ENCODE assay signal across 19 cellular contexts in genomic region chr19:31392514-31392913, GRCh38.
"Had no signal": no experiment of that assay in that cellular context is flagged by ENCODE, and none has a peak within 500 bp of the region (broad histone marks: within the 10 kb centered on the region; RNA-seq: fewer than 3 reads in every experiment).

No MANE protein-coding gene starts in this region.

- FAIRE-seq: islet of Langerhans, pancreas had no signal

- H3K4me3 ChIP-seq: coronary artery, left lung, mucosa of descending colon, pancreas, thyroid gland had no signal

- H3K36me3 Mint-ChIP-seq: activated naive CD8-positive, alpha-beta T cell treated with anti-CD3 and anti-CD28 coated beads for 36 hours; brain; naive thymus-derived CD4-positive, alpha-beta T cell; stimulated activated memory B cell treated with anti-CD40 and anti-IgM and Interleukin-4, amounts not matched to agents 10 μg/mL and 1 μg/mL and 100 μg/mL, for 72 hours had no signal

- H3K4me1 Mint-ChIP-seq: activated CD4-positive, alpha-beta T cell treated with anti-CD3 and anti-CD28 coated beads, Interleukin-2, amount 10 ng/mL, durations not matched to agents 24 days and 14 days; activated naive CD8-positive, alpha-beta T cell treated with anti-CD3 and anti-CD28 coated beads for 36 hours; central memory CD8-positive, alpha-beta T cell; stimulated activated memory B cell treated with anti-CD40 and anti-IgM and Interleukin-4, amounts not matched to agents 10 μg/mL and 1 μg/mL and 100 μg/mL, for 72 hours had no signal

- H3K27ac Mint-ChIP-seq: activated CD4-positive, alpha-beta T cell treated with anti-CD3 and anti-CD28 coated beads, Interleukin-2, amount 10 ng/mL, durations not matched to agents 24 days and 14 days; activated CD8-positive, alpha-beta T cell treated with anti-CD3 and anti-CD28 coated beads, Interleukin-2, amount 10 ng/mL, durations not matched to agents 7 days and 5 days; activated naive CD8-positive, alpha-beta T cell treated with anti-CD3 and anti-CD28 coated beads for 36 hours; activated T-helper 1 cell treated with anti-CD3 and anti-CD28 coated beads, Interleukin-12 subunit alpha, Interleukin-12 subunit beta, Interleukin-2, Interleukin-4 antibody, amounts not matched to agents 30 ng/mL and 10 ng/mL and 1 ng/mL, durations not matched to agents 14 hours and 24 hours and 36 hours; naive thymus-derived CD4-positive, alpha-beta T cell; stimulated activated memory B cell treated with anti-CD40 and anti-IgM and Interleukin-4, amounts not matched to agents 10 μg/mL and 1 μg/mL and 100 μg/mL, for 72 hours; T-helper 2 cell treated with Interferon-gamma antibody and Interleukin-4, amounts not matched to agents 5 μg/mL and 100 μg/mL, for 36 hours had no signal

- H3K9me3 ChIP-seq: left lung, mucosa of descending colon, pancreas, thyroid gland had no signal

- H3K9me3 Mint-ChIP-seq: activated CD4-positive, alpha-beta T cell treated with anti-CD3 and anti-CD28 coated beads, Interleukin-2, amount 10 ng/mL, durations not matched to agents 24 days and 14 days; activated naive CD8-positive, alpha-beta T cell treated with anti-CD3 and anti-CD28 coated beads for 36 hours; activated T-helper 1 cell treated with anti-CD3 and anti-CD28 coated beads, Interleukin-12 subunit alpha, Interleukin-12 subunit beta, Interleukin-2, Interleukin-4 antibody, amounts not matched to agents 30 ng/mL and 10 ng/mL and 1 ng/mL, durations not matched to agents 14 hours and 24 hours and 36 hours; brain; central memory CD8-positive, alpha-beta T cell; stimulated activated memory B cell treated with anti-CD40 and anti-IgM and Interleukin-4, amounts not matched to agents 10 μg/mL and 1 μg/mL and 100 μg/mL, for 72 hours; T-helper 2 cell treated with Interferon-gamma antibody and Interleukin-4, amounts not matched to agents 5 μg/mL and 100 μg/mL, for 36 hours had no signal

- H3K4me1 ChIP-seq: left lung, pancreas had no signal

- ATAC-seq: activated CD8-positive, alpha-beta T cell treated with anti-CD3 and anti-CD28 coated beads, Interleukin-2, amount 10 ng/mL, durations not matched to agents 7 days and 5 days; esophagus mucosa; left lung; mucosa of descending colon; naive thymus-derived CD4-positive, alpha-beta T cell; pancreas; stimulated activated memory B cell treated with anti-CD40 and anti-IgM and Interleukin-4, amounts not matched to agents 10 μg/mL and 1 μg/mL and 100 μg/mL, for 72 hours had no signal

- H3K27me3 ChIP-seq: left lung, pancreas, thyroid gland had no signal

- H3K36me3 ChIP-seq: left lung, pancreas, thyroid gland had no signal

- DNase-seq: activated CD4-positive, alpha-beta T cell treated with anti-CD3 and anti-CD28 coated beads, Interleukin-2, amount 10 ng/mL, durations not matched to agents 24 days and 14 days; activated CD4-positive, CD25-positive, alpha-beta regulatory T cell; activated CD8-positive, alpha-beta memory T cell treated with anti-CD3 and anti-CD28 coated beads, Interleukin-2, amount 50 U/mL, for 48 hours; activated CD8-positive, alpha-beta T cell treated with anti-CD3 and anti-CD28 coated beads, Interleukin-2, amount 10 ng/mL, durations not matched to agents 7 days and 5 days; activated naive CD8-positive, alpha-beta T cell treated with anti-CD3 and anti-CD28 coated beads for 36 hours; left lung; mucosa of descending colon; naive thymus-derived CD4-positive, alpha-beta T cell; pancreas; stimulated activated CD4-positive, alpha-beta T cell treated with anti-CD3 and anti-CD28 coated beads, Interleukin-2, amount 100 ng/mL, for 48 hours; thyroid gland had no signal

- H3K4me3 Mint-ChIP-seq: activated CD4-positive, alpha-beta T cell treated with anti-CD3 and anti-CD28 coated beads, Interleukin-2, amount 10 ng/mL, durations not matched to agents 24 days and 14 days; activated CD8-positive, alpha-beta T cell treated with anti-CD3 and anti-CD28 coated beads, Interleukin-2, amount 10 ng/mL, durations not matched to agents 7 days and 5 days; activated naive CD8-positive, alpha-beta T cell treated with anti-CD3 and anti-CD28 coated beads for 36 hours; activated T-helper 1 cell treated with anti-CD3 and anti-CD28 coated beads, Interleukin-12 subunit alpha, Interleukin-12 subunit beta, Interleukin-2, Interleukin-4 antibody, amounts not matched to agents 30 ng/mL and 10 ng/mL and 1 ng/mL, durations not matched to agents 14 hours and 24 hours and 36 hours; central memory CD8-positive, alpha-beta T cell; naive thymus-derived CD4-positive, alpha-beta T cell; stimulated activated memory B cell treated with anti-CD40 and anti-IgM and Interleukin-4, amounts not matched to agents 10 μg/mL and 1 μg/mL and 100 μg/mL, for 72 hours; T-helper 2 cell treated with Interferon-gamma antibody and Interleukin-4, amounts not matched to agents 5 μg/mL and 100 μg/mL, for 36 hours had no signal

- H3K27ac ChIP-seq: coronary artery, left lung, pancreas, thyroid gland had no signal

- H3K27me3 Mint-ChIP-seq: activated CD4-positive, alpha-beta T cell treated with anti-CD3 and anti-CD28 coated beads, Interleukin-2, amount 10 ng/mL, durations not matched to agents 24 days and 14 days; stimulated activated memory B cell treated with anti-CD40 and anti-IgM and Interleukin-4, amounts not matched to agents 10 μg/mL and 1 μg/mL and 100 μg/mL, for 72 hours had no signal
